ENCODE assay signal across 32 cellular contexts in the genomic region with DNA sequence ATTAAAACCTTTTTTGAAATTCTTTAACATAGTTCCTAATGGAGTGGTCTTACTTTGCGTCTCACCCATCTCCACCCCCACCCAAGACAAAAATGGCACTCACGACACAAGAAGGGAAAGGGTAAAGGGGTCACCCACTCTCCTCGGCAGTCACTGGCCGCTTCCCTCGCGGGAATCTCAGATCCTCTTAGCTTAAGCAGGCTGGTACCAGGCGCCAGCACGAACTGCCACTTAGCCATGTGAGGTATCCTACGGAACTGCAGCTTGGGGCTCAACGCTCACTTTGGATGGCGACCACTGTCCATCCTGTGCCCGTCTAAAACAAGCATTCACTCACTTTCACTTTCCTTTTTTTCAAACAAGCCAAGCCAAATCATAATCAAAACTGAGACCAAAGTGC.
"Had no signal": no experiment of that assay in that cellular context is flagged by ENCODE, and none has a peak within 500 bp of the region (broad histone marks: within the 10 kb centered on the region; RNA-seq: fewer than 3 reads in every experiment).

No MANE protein-coding gene starts in this region.

- H3K27me3 ChIP-seq: brain microvascular endothelial cell, MG63, SJCRH30 had no signal

- H3K27ac Mint-ChIP-seq: activated CD4-positive, alpha-beta memory T cell treated with anti-CD3 and anti-CD28 coated beads, Interleukin-2, amount 10 ng/mL, durations not matched to agents 7 days and 5 days; activated CD8-positive, alpha-beta memory T cell treated with anti-CD3 and anti-CD28 coated beads, Interleukin-2, amount 10 ng/mL, durations not matched to agents 7 days and 5 days; activated naive CD4-positive, alpha-beta T cell treated with anti-CD3 and anti-CD28 coated beads, Interleukin-2, amount 10 ng/mL, durations not matched to agents 7 days and 5 days; activated naive CD8-positive, alpha-beta T cell; activated naive CD8-positive, alpha-beta T cell treated with anti-CD3 and anti-CD28 coated beads, Interleukin-2, amount 50 U/mL, for 24 hours had no signal

- H3K9me3 ChIP-seq: MG63, SJCRH30 had no signal

- H3K4me3 ChIP-seq: MG63, PC-9, SJCRH30, SK-N-MC had no signal

- H3K36me3 ChIP-seq: brain microvascular endothelial cell, MG63, SJCRH30, WERI-Rb-1 had no signal

- H3K4me3 Mint-ChIP-seq: activated CD4-positive, alpha-beta memory T cell treated with anti-CD3 and anti-CD28 coated beads, Interleukin-2, amount 10 ng/mL, durations not matched to agents 7 days and 5 days; activated CD8-positive, alpha-beta memory T cell treated with anti-CD3 and anti-CD28 coated beads, Interleukin-2, amount 10 ng/mL, durations not matched to agents 7 days and 5 days; activated naive CD4-positive, alpha-beta T cell treated with anti-CD3 and anti-CD28 coated beads, Interleukin-2, amount 10 ng/mL, durations not matched to agents 7 days and 5 days; activated naive CD8-positive, alpha-beta T cell; activated naive CD8-positive, alpha-beta T cell treated with anti-CD3 and anti-CD28 coated beads, Interleukin-2, amount 50 U/mL, for 24 hours had no signal

- H3K4me2 ChIP-seq: PC-9 had no signal

- H3K36me3 Mint-ChIP-seq: activated CD8-positive, alpha-beta memory T cell treated with anti-CD3 and anti-CD28 coated beads, Interleukin-2, amount 10 ng/mL, durations not matched to agents 7 days and 5 days; activated naive CD4-positive, alpha-beta T cell treated with anti-CD3 and anti-CD28 coated beads, Interleukin-2, amount 10 ng/mL, durations not matched to agents 7 days and 5 days; activated naive CD8-positive, alpha-beta T cell had no signal

- H3K4me1 Mint-ChIP-seq: activated CD4-positive, alpha-beta memory T cell treated with anti-CD3 and anti-CD28 coated beads, Interleukin-2, amount 10 ng/mL, durations not matched to agents 7 days and 5 days; activated CD8-positive, alpha-beta memory T cell treated with anti-CD3 and anti-CD28 coated beads, Interleukin-2, amount 10 ng/mL, durations not matched to agents 7 days and 5 days; activated naive CD4-positive, alpha-beta T cell treated with anti-CD3 and anti-CD28 coated beads, Interleukin-2, amount 10 ng/mL, durations not matched to agents 7 days and 5 days; activated naive CD8-positive, alpha-beta T cell treated with anti-CD3 and anti-CD28 coated beads, Interleukin-2, amount 50 U/mL, for 24 hours had no signal

- H3K9me3 Mint-ChIP-seq: activated CD4-positive, alpha-beta memory T cell treated with anti-CD3 and anti-CD28 coated beads, Interleukin-2, amount 10 ng/mL, durations not matched to agents 7 days and 5 days; activated naive CD4-positive, alpha-beta T cell treated with anti-CD3 and anti-CD28 coated beads, Interleukin-2, amount 10 ng/mL, durations not matched to agents 7 days and 5 days; activated naive CD8-positive, alpha-beta T cell treated with anti-CD3 and anti-CD28 coated beads, Interleukin-2, amount 50 U/mL, for 24 hours had no signal

- H3K27me3 Mint-ChIP-seq: activated CD4-positive, alpha-beta memory T cell treated with anti-CD3 and anti-CD28 coated beads, Interleukin-2, amount 10 ng/mL, durations not matched to agents 7 days and 5 days; activated CD8-positive, alpha-beta memory T cell treated with anti-CD3 and anti-CD28 coated beads, Interleukin-2, amount 10 ng/mL, durations not matched to agents 7 days and 5 days; activated naive CD4-positive, alpha-beta T cell treated with anti-CD3 and anti-CD28 coated beads, Interleukin-2, amount 10 ng/mL, durations not matched to agents 7 days and 5 days; activated naive CD8-positive, alpha-beta T cell; activated naive CD8-positive, alpha-beta T cell treated with anti-CD3 and anti-CD28 coated beads, Interleukin-2, amount 50 U/mL, for 24 hours had no signal

- DNase-seq: activated CD4-positive, alpha-beta memory T cell treated with anti-CD3 and anti-CD28 coated beads, Interleukin-2, amount 10 ng/mL, durations not matched to agents 7 days and 5 days; activated CD4-positive, alpha-beta T cell treated with anti-CD3 and anti-CD28 coated beads for 1 hour; activated CD4-positive, alpha-beta T cell treated with anti-CD3 and anti-CD28 coated beads for 48 hours; activated CD4-positive, CD25-positive, alpha-beta regulatory T cell; activated CD8-positive, alpha-beta memory T cell treated with anti-CD3 and anti-CD28 coated beads for 24 hours; activated CD8-positive, alpha-beta memory T cell treated with anti-CD3 and anti-CD28 coated beads, Interleukin-2, amount 10 ng/mL, durations not matched to agents 7 days and 5 days; activated CD8-positive, alpha-beta memory T cell treated with anti-CD3 and anti-CD28 coated beads, Interleukin-2, amount 50 U/mL, for 48 hours; activated effector memory CD4-positive, alpha-beta T cell treated with Interleukin-2 at 50 U/mL for 16 hours; activated naive CD4-positive, alpha-beta T cell treated with anti-CD3 and anti-CD28 coated beads, Interleukin-2, amount 10 ng/mL, durations not matched to agents 7 days and 5 days; activated naive CD8-positive, alpha-beta T cell treated with anti-CD3 and anti-CD28 coated beads, Interleukin-2, amount 50 U/mL, for 24 hours; activated T-cell treated with anti-CD3 and anti-CD28 coated beads, Interleukin-2, amount 50 U/mL, for 48 hours; brain microvascular endothelial cell; central memory CD4-positive, alpha-beta T cell; Karpas-422; MG63; NCI-H1048; NCI-H1105 treated with DMSO at 0.1 percent for 48 hours; NCI-H1436; NCI-H1694 treated with DMSO at 0.1 percent for 48 hours; NCI-H2029; NCI-H2107; NCI-H2171; NCI-H510A; NCI-H748 treated with DMSO at 0.1 percent for 48 hours; PC-9; SJCRH30; T1000; WERI-Rb-1 had no signal

- ATAC-seq: activated CD8-positive, alpha-beta memory T cell treated with anti-CD3 and anti-CD28 coated beads, Interleukin-2, amount 10 ng/mL, durations not matched to agents 7 days and 5 days; activated naive CD8-positive, alpha-beta T cell treated with anti-CD3 and anti-CD28 coated beads, Interleukin-2, amount 50 U/mL, for 24 hours; Right ventricle myocardium inferior had no signal

- H3K4me1 ChIP-seq: SJCRH30 had no signal

- H3K27ac ChIP-seq: brain microvascular endothelial cell, PC-9, RWPE1, SJCRH30, SK-N-MC, WERI-Rb-1 had no signal

- H2AFZ ChIP-seq: PC-9 had no signal
